In genomic region chr19:29446331-29446730, GRCh38 we compare ENCODE assay signal across 23 cellular contexts.
A peak's percentile ranks its signal among the peaks of the same experiment; 100 is the strongest.
DNase-seq lines count a peak whose midpoint lies in the region; ATAC-seq and TF ChIP-seq lines count a peak whose summit lies in the region.
"Had no signal": no experiment of that assay in that cellular context is flagged by ENCODE, and none has a peak within 500 bp of the region (broad histone marks: within the 10 kb centered on the region; RNA-seq: fewer than 3 reads in every experiment).

No MANE protein-coding gene starts in this region.

- no peaks in the 10 kb centered on the region for H3K79me2 ChIP-seq in MM.1S (ENCODE audit: low read length)

- H3K4me1 ChIP-seq in MM.1S (ENCODE audit: low read length), result no peaks in the 10 kb centered on the region
- H3K4me1 ChIP-seq: HAP-1, SJSA1 had no signal

- H2AFZ ChIP-seq in MM.1S (ENCODE audit: low read length), result no peak overlapping the region
- H2AFZ ChIP-seq: GM23338 had no signal

- no peaks in the 10 kb centered on the region for H3F3A ChIP-seq in MM.1S (ENCODE audit: insufficient read depth, low read length)

- peak overlapping the region; percentile 40 to 78 for H3K27ac Mint-ChIP-seq in stimulated activated naive CD8-positive, alpha-beta T cell treated with anti-CD3 and anti-CD28 coated beads, Interleukin-15, amount 100 ng/mL, for 72 hours
- H3K27ac Mint-ChIP-seq in glutamatergic neuron (ENCODE audit: unreplicated experiment), result peak overlapping the region; percentile 73
- H3K27ac Mint-ChIP-seq: B cell; CD14-positive monocyte; CD8-positive, alpha-beta memory T cell; GM23338; HFFc6 had no signal

- H3K27me3 ChIP-seq in MM.1S (replicated peaks; ENCODE audit: insufficient read depth, low read length), result peaks cover 17% of the 10 kb centered on the region
- H3K27me3 ChIP-seq: SJSA1 had no signal

- no peaks in the 10 kb centered on the region for H3K9me3 ChIP-seq in MM.1S (replicated peaks; ENCODE audit: insufficient read depth, low read length)
- H3K9me3 ChIP-seq: HAP-1, SJSA1 had no signal

- no peak overlapping the region for H3K9ac ChIP-seq in MM.1S (ENCODE audit: low read length)

- no peak overlapping the region for H3K4me2 ChIP-seq in MM.1S (ENCODE audit: low read depth, low read length)
- H3K4me2 ChIP-seq: GM23338 had no signal

- DNase-seq in stimulated activated naive CD8-positive, alpha-beta T cell treated with anti-CD3 and anti-CD28 coated beads, Interleukin-15, amount 100 ng/mL, for 72 hours, result no peak
- DNase-seq in stimulated activated naive CD8-positive, alpha-beta T cell treated with anti-CD3 and anti-CD28 coated beads, Interleukin-15, Interleukin-2, amounts not matched to agents 100 U/mL and 50 U/mL, for 24 hours, result no peak
- no peak for DNase-seq in glutamatergic neuron
- DNase-seq in retina, result peak; percentile 71
- DNase-seq in MM.1S, result no peak
- DNase-seq in SK-N-DZ (ENCODE audit: low spot score), result no peak
- DNase-seq: CD8-positive, alpha-beta memory T cell; DMS153; DND-41; HFFc6; KBM-7; NCI-H2081; NCI-H2227 treated with DMSO at 0.1 percent for 48 hours; NCI-H510A; NCI-H69; Right ventricle myocardium superior; RPMI8226 had no signal

- no peak overlapping the region for H3K4me3 Mint-ChIP-seq in stimulated activated naive CD8-positive, alpha-beta T cell treated with anti-CD3 and anti-CD28 coated beads, Interleukin-15, amount 100 ng/mL, for 72 hours
- H3K4me3 Mint-ChIP-seq in glutamatergic neuron (ENCODE audit: unreplicated experiment), result no peak overlapping the region
- H3K4me3 Mint-ChIP-seq: B cell; CD14-positive monocyte; CD8-positive, alpha-beta memory T cell; GM23338; HFFc6 had no signal

- no peaks in the 10 kb centered on the region for H3K36me3 Mint-ChIP-seq in glutamatergic neuron (ENCODE audit: unreplicated experiment)
- H3K36me3 Mint-ChIP-seq: CD14-positive monocyte; CD8-positive, alpha-beta memory T cell had no signal

- ATAC-seq in stimulated activated naive CD8-positive, alpha-beta T cell treated with anti-CD3 and anti-CD28 coated beads, Interleukin-15, amount 100 ng/mL, for 72 hours, result no peak
- no peak for ATAC-seq in stimulated activated naive CD8-positive, alpha-beta T cell treated with anti-CD3 and anti-CD28 coated beads, Interleukin-15, Interleukin-2, amounts not matched to agents 100 U/mL and 50 U/mL, for 24 hours
- no peak for ATAC-seq in GM19397 (IDR thresholded peaks at IDR 0.05; ENCODE audit: unreplicated experiment)
- ATAC-seq: GM23338 had no signal

- H3K27ac ChIP-seq in MM.1S (ENCODE audit: low read length), result no peak overlapping the region
- H3K27ac ChIP-seq: SJSA1 had no signal

- no peaks in the 10 kb centered on the region for H3K9me3 Mint-ChIP-seq in stimulated activated naive CD8-positive, alpha-beta T cell treated with anti-CD3 and anti-CD28 coated beads, Interleukin-15, amount 100 ng/mL, for 72 hours
- peaks cover 12% of the 10 kb centered on the region for H3K9me3 Mint-ChIP-seq in glutamatergic neuron (ENCODE audit: unreplicated experiment)
- H3K9me3 Mint-ChIP-seq: CD8-positive, alpha-beta memory T cell had no signal

- no peaks in the 10 kb centered on the region for H4K20me1 ChIP-seq in MM.1S (ENCODE audit: insufficient read depth, low read length)

- no peaks in the 10 kb centered on the region for H3K4me1 Mint-ChIP-seq in stimulated activated naive CD8-positive, alpha-beta T cell treated with anti-CD3 and anti-CD28 coated beads, Interleukin-15, amount 100 ng/mL, for 72 hours
- peaks cover 12% of the 10 kb centered on the region for H3K4me1 Mint-ChIP-seq in glutamatergic neuron (ENCODE audit: low read depth, unreplicated experiment)
- H3K4me1 Mint-ChIP-seq: B cell; CD14-positive monocyte; CD8-positive, alpha-beta memory T cell; GM23338 had no signal

- H3K36me3 ChIP-seq in MM.1S (replicated peaks; ENCODE audit: insufficient read depth, low read length), result no peaks in the 10 kb centered on the region
- H3K36me3 ChIP-seq: HAP-1, SJSA1 had no signal

- no peak overlapping the region for H3K4me3 ChIP-seq in MM.1S (ENCODE audit: low read length)
- H3K4me3 ChIP-seq: GM23338, HAP-1, SJSA1 had no signal

- peaks cover 24% of the 10 kb centered on the region for H3K27me3 Mint-ChIP-seq in stimulated activated naive CD8-positive, alpha-beta T cell treated with anti-CD3 and anti-CD28 coated beads, Interleukin-15, amount 100 ng/mL, for 72 hours
- peaks cover 6% of the 10 kb centered on the region for H3K27me3 Mint-ChIP-seq in glutamatergic neuron (ENCODE audit: unreplicated experiment)
- H3K27me3 Mint-ChIP-seq: B cell had no signal

- TF ChIP-seq CTCF in glutamatergic neuron (IDR thresholded peaks at IDR 0.05; ENCODE audit: partially characterized antibody, unreplicated experiment) (no peak), MM.1S (IDR thresholded peaks at IDR 0.05; ENCODE audit: low read length) (no peak)

- no peaks in the 10 kb centered on the region for H3K9me2 ChIP-seq in MM.1S (replicated peaks; ENCODE audit: insufficient read depth, low read length)
